In genomic region chr2:237575869-237576862, GRCh38 we compare ENCODE assay signal across 1 cellular context.
A peak's percentile ranks its signal among the peaks of the same experiment; 100 is the strongest.
TF ChIP-seq lines count a peak whose summit lies in the region.

No MANE protein-coding gene starts in this region.

TF ChIP-seq in HepG2, 621 proteins besides CTCF, POLR2A, EP300 and RAD21:
- TF ChIP-seq HNRNPL (IDR thresholded peaks at IDR 0.05; ENCODE audit: low read depth, low read length) (peak; percentile 56; the same call in 1 of the 2 replicates), BRCA1 (CRISPR knock-in tag; IDR thresholded peaks at IDR 0.05) (no peak), AGO2 (optimal IDR thresholded peaks at IDR 0.05; ENCODE audit: low read depth, low read length) (peak; percentile 88), TFDP1 (CRISPR knock-in tag; IDR thresholded peaks at IDR 0.05; ENCODE audit: borderline replicate concordance) (no peak), HNRNPLL (IDR thresholded peaks at IDR 0.05; ENCODE audit: low read depth, low read length, poor library complexity, severe bottlenecking) (peak; percentile 42), POLR2G (IDR thresholded peaks at IDR 0.05; ENCODE audit: low read depth, low read length) (peak; percentile 10; the same call in 1 of the 2 replicates), AGO1 (IDR thresholded peaks at IDR 0.05; ENCODE audit: low read depth, low read length, poor library complexity, severe bottlenecking) (peak; percentile 91), IRF9 (CRISPR knock-in tag; IDR thresholded peaks at IDR 0.05; ENCODE audit: borderline replicate concordance) (0 out of 2 replicates have a peak, but pooled peaks have one; percentile 46), RBFOX2 (IDR thresholded peaks at IDR 0.05; ENCODE audit: low read depth, low read length) (peak; percentile 74)
